In genomic region chr3:181003469-181003868, GRCh38 we compare ENCODE assay signal across 1 cellular context.
TF ChIP-seq lines count a peak whose summit lies in the region.

No MANE protein-coding gene starts in this region.

TF ChIP-seq in liver, 16 proteins besides CTCF, POLR2A, EP300 and RAD21:
- peak; percentile 54 to 63 for TF ChIP-seq HNF4A (conservative IDR thresholded peaks at IDR 0.05)
